35 cellular contexts compared by ENCODE assay signal in the genomic region with DNA sequence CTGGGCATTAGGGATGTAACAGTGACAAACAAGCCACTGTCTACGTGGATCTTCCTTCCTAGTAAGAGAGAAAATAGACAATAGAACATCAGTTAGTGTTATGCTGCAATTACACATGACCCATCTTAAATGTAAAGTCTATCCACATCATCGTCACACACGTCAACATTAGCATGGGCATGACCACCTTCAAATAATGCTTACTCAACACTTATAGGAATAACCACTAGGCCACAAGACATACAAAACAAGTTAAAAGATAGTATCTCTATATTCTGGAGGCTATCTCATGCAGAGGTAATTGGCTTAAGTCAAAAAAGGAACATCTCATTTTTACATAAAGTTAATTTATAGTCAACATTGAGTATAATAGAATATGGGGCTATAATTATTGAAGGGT.
"Had no signal": no experiment of that assay in that cellular context is flagged by ENCODE, and none has a peak within 500 bp of the region (broad histone marks: within the 10 kb centered on the region; RNA-seq: fewer than 3 reads in every experiment).

No MANE protein-coding gene starts in this region.

- H3K27me3 ChIP-seq: adrenal gland, body of pancreas, brain microvascular endothelial cell, breast epithelium had no signal

- H3K9me3 Mint-ChIP-seq: activated B cell treated with CpG ODN at 0.5 μM for 24 hours; activated CD4-positive, alpha-beta memory T cell treated with anti-CD3 and anti-CD28 coated beads for 36 hours; activated CD4-positive, alpha-beta T cell treated with anti-CD3 and anti-CD28 coated beads, Interleukin-2, amount 10 ng/mL, durations not matched to agents 24 days and 14 days; activated CD8-positive, alpha-beta T cell treated with anti-CD3 and anti-CD28 coated beads for 36 hours; activated naive CD4-positive, alpha-beta T cell treated with anti-CD3 and anti-CD28 coated beads, Interleukin-2, amount 10 ng/mL, durations not matched to agents 7 days and 5 days; activated naive CD4-positive, alpha-beta T cell treated with anti-CD3 and anti-CD28 coated beads, Interleukin-2, amount 50 U/mL, for 24 hours; activated T-cell treated with anti-CD3 and anti-CD28 coated beads, Interleukin-2, amount 50 U/mL, for 24 hours; activated T-helper 2 cell treated with anti-CD3 and anti-CD28 coated beads, Interferon-gamma antibody, Interleukin-2, Interleukin-4, amounts not matched to agents 10 μg/mL and 5 μg/mL and 100 μg/mL, durations not matched to agents 14 hours and 24 hours and 36 hours; T-helper 1 cell treated with Interleukin-12 subunit alpha and Interleukin-12 subunit beta and Interleukin-4 antibody, amounts not matched to agents 30 μg/mL and 1 μg/mL, for 36 hours; T-helper 2 cell treated with Interferon-gamma antibody and Interleukin-4, amounts not matched to agents 5 μg/mL and 100 μg/mL, for 36 hours had no signal

- FAIRE-seq: astrocyte, TTC549 had no signal

- H3K4me1 Mint-ChIP-seq: activated CD4-positive, alpha-beta T cell treated with anti-CD3 and anti-CD28 coated beads, Interleukin-2, amount 10 ng/mL, durations not matched to agents 24 days and 14 days; activated CD8-positive, alpha-beta memory T cell treated with anti-CD3 and anti-CD28 coated beads, Interleukin-2, amount 10 ng/mL, durations not matched to agents 7 days and 5 days; activated naive CD4-positive, alpha-beta T cell treated with anti-CD3 and anti-CD28 coated beads, Interleukin-2, amount 10 ng/mL, durations not matched to agents 7 days and 5 days; activated naive CD4-positive, alpha-beta T cell treated with anti-CD3 and anti-CD28 coated beads, Interleukin-2, amount 50 U/mL, for 24 hours had no signal

- H3K4me1 ChIP-seq: adrenal gland, body of pancreas, breast epithelium had no signal

- H3K27ac ChIP-seq: adrenal gland, body of pancreas, brain microvascular endothelial cell, breast epithelium, VCaP had no signal

- H3K9me3 ChIP-seq: adrenal gland, body of pancreas, breast epithelium had no signal

- H3K4me3 Mint-ChIP-seq: activated B cell treated with CpG ODN at 0.5 μM for 24 hours; activated CD4-positive, alpha-beta memory T cell treated with anti-CD3 and anti-CD28 coated beads for 36 hours; activated CD4-positive, alpha-beta T cell treated with anti-CD3 and anti-CD28 coated beads, Interleukin-2, amount 10 ng/mL, durations not matched to agents 24 days and 14 days; activated CD8-positive, alpha-beta memory T cell treated with anti-CD3 and anti-CD28 coated beads, Interleukin-2, amount 10 ng/mL, durations not matched to agents 7 days and 5 days; activated CD8-positive, alpha-beta T cell treated with anti-CD3 and anti-CD28 coated beads for 36 hours; activated naive CD4-positive, alpha-beta T cell treated with anti-CD3 and anti-CD28 coated beads, Interleukin-2, amount 10 ng/mL, durations not matched to agents 7 days and 5 days; activated naive CD4-positive, alpha-beta T cell treated with anti-CD3 and anti-CD28 coated beads, Interleukin-2, amount 50 U/mL, for 24 hours; activated naive CD8-positive, alpha-beta T cell; activated T-cell treated with anti-CD3 and anti-CD28 coated beads, Interleukin-2, amount 50 U/mL, for 24 hours; T-helper 1 cell treated with Interleukin-12 subunit alpha and Interleukin-12 subunit beta and Interleukin-4 antibody, amounts not matched to agents 30 μg/mL and 1 μg/mL, for 36 hours; T-helper 2 cell treated with Interferon-gamma antibody and Interleukin-4, amounts not matched to agents 5 μg/mL and 100 μg/mL, for 36 hours had no signal

- H3K27ac Mint-ChIP-seq: activated B cell treated with CpG ODN at 0.5 μM for 24 hours; activated CD4-positive, alpha-beta memory T cell treated with anti-CD3 and anti-CD28 coated beads for 36 hours; activated CD4-positive, alpha-beta T cell treated with anti-CD3 and anti-CD28 coated beads, Interleukin-2, amount 10 ng/mL, durations not matched to agents 24 days and 14 days; activated CD8-positive, alpha-beta memory T cell treated with anti-CD3 and anti-CD28 coated beads, Interleukin-2, amount 10 ng/mL, durations not matched to agents 7 days and 5 days; activated CD8-positive, alpha-beta T cell treated with anti-CD3 and anti-CD28 coated beads for 36 hours; activated naive CD4-positive, alpha-beta T cell treated with anti-CD3 and anti-CD28 coated beads, Interleukin-2, amount 10 ng/mL, durations not matched to agents 7 days and 5 days; activated naive CD4-positive, alpha-beta T cell treated with anti-CD3 and anti-CD28 coated beads, Interleukin-2, amount 50 U/mL, for 24 hours; activated naive CD8-positive, alpha-beta T cell; activated T-cell treated with anti-CD3 and anti-CD28 coated beads, Interleukin-2, amount 50 U/mL, for 24 hours; activated T-helper 2 cell treated with anti-CD3 and anti-CD28 coated beads, Interferon-gamma antibody, Interleukin-2, Interleukin-4, amounts not matched to agents 10 μg/mL and 5 μg/mL and 100 μg/mL, durations not matched to agents 14 hours and 24 hours and 36 hours; T-helper 1 cell treated with Interleukin-12 subunit alpha and Interleukin-12 subunit beta and Interleukin-4 antibody, amounts not matched to agents 30 μg/mL and 1 μg/mL, for 36 hours; T-helper 2 cell treated with Interferon-gamma antibody and Interleukin-4, amounts not matched to agents 5 μg/mL and 100 μg/mL, for 36 hours had no signal

- H3K4me3 ChIP-seq: adrenal gland, body of pancreas, breast epithelium had no signal

- DNase-seq: activated B cell treated with CpG ODN at 0.5 μM for 24 hours; activated CD4-positive, alpha-beta memory T cell treated with anti-CD3 and anti-CD28 coated beads for 36 hours; activated CD4-positive, alpha-beta T cell treated with anti-CD3 and anti-CD28 coated beads for 4 hours; activated CD4-positive, alpha-beta T cell treated with anti-CD3 and anti-CD28 coated beads, Interleukin-2, amount 10 ng/mL, durations not matched to agents 24 days and 14 days; activated CD4-positive, alpha-beta T cell treated with anti-CD3 and anti-CD28 coated beads, Interleukin-2, amount 50 U/mL, for 1 hour; activated CD4-positive, alpha-beta T cell treated with anti-CD3 and anti-CD28 coated beads, Interleukin-2, amount 50 U/mL, for 4 hours; activated CD4-positive, CD25-positive, alpha-beta regulatory T cell treated with anti-CD3 and anti-CD28 coated beads, Interleukin-2, amount 50 U/mL, for 72 hours; activated CD8-positive, alpha-beta memory T cell treated with anti-CD3 and anti-CD28 coated beads for 24 hours; activated CD8-positive, alpha-beta memory T cell treated with anti-CD3 and anti-CD28 coated beads, Interleukin-2, amount 10 ng/mL, durations not matched to agents 7 days and 5 days; activated CD8-positive, alpha-beta memory T cell treated with anti-CD3 and anti-CD28 coated beads, Interleukin-2, amount 50 U/mL, for 48 hours; activated CD8-positive, alpha-beta T cell treated with anti-CD3 and anti-CD28 coated beads for 36 hours; activated effector memory CD4-positive, alpha-beta T cell treated with Interleukin-2 at 50 U/mL for 16 hours; activated gamma-delta T cell; activated naive CD4-positive, alpha-beta T cell treated with anti-CD3 and anti-CD28 coated beads, Interleukin-2, amount 10 ng/mL, durations not matched to agents 7 days and 5 days; activated naive CD4-positive, alpha-beta T cell treated with Interleukin-2 at 50 U/mL for 16 hours; activated T-cell treated with anti-CD3 and anti-CD28 coated beads, Interleukin-2, amount 50 U/mL, for 24 hours; activated T-cell treated with anti-CD3 and anti-CD28 coated beads, Interleukin-2, amount 50 U/mL, for 48 hours; adrenal gland; amniotic stem cell; aorta; body of pancreas; brain microvascular endothelial cell; central memory CD4-positive, alpha-beta T cell; T-helper 1 cell; T-helper 2 cell; T-helper 9 cell had no signal

- ATAC-seq: activated CD8-positive, alpha-beta memory T cell treated with anti-CD3 and anti-CD28 coated beads, Interleukin-2, amount 10 ng/mL, durations not matched to agents 7 days and 5 days; activated CD8-positive, alpha-beta T cell treated with anti-CD3 and anti-CD28 coated beads for 36 hours; body of pancreas had no signal

- H3K36me3 ChIP-seq: adrenal gland, brain microvascular endothelial cell, breast epithelium had no signal

- H3K36me3 Mint-ChIP-seq: activated CD4-positive, alpha-beta memory T cell treated with anti-CD3 and anti-CD28 coated beads for 36 hours; activated CD8-positive, alpha-beta memory T cell treated with anti-CD3 and anti-CD28 coated beads, Interleukin-2, amount 10 ng/mL, durations not matched to agents 7 days and 5 days; activated naive CD4-positive, alpha-beta T cell treated with anti-CD3 and anti-CD28 coated beads, Interleukin-2, amount 10 ng/mL, durations not matched to agents 7 days and 5 days; activated naive CD4-positive, alpha-beta T cell treated with anti-CD3 and anti-CD28 coated beads, Interleukin-2, amount 50 U/mL, for 24 hours; activated naive CD8-positive, alpha-beta T cell had no signal

- H3K27me3 Mint-ChIP-seq: activated CD4-positive, alpha-beta T cell treated with anti-CD3 and anti-CD28 coated beads, Interleukin-2, amount 10 ng/mL, durations not matched to agents 24 days and 14 days; activated naive CD4-positive, alpha-beta T cell treated with anti-CD3 and anti-CD28 coated beads, Interleukin-2, amount 10 ng/mL, durations not matched to agents 7 days and 5 days had no signal
